26 cellular contexts compared by ENCODE assay signal in genomic region chr10:49237985-49238384, GRCh38. TPM values are rescaled to one million over a fixed set of nuclear protein-coding genes. Genes with fewer than 3 reads are reported as not detected.
"Had no signal": no experiment of that assay in that cellular context is flagged by ENCODE, and none has a peak within 500 bp of the region (broad histone marks: within the 10 kb centered on the region; RNA-seq: fewer than 3 reads in every experiment).

No MANE protein-coding gene starts in this region.

- H3K9me3 Mint-ChIP-seq: activated naive CD4-positive, alpha-beta T cell treated with anti-CD3 and anti-CD28 coated beads for 36 hours; activated naive CD8-positive, alpha-beta T cell treated with anti-CD3 and anti-CD28 coated beads, Interleukin-2, amount 10 ng/mL, durations not matched to agents 7 days and 5 days; activated T-cell treated with anti-CD3 and anti-CD28 coated beads, Interleukin-2, amount 50 U/mL, for 72 hours; memory B cell; nephron progenitor cell; T-cell; T-helper 2 cell treated with Interferon-gamma antibody and Interleukin-4, amounts not matched to agents 5 μg/mL and 100 μg/mL, for 36 hours had no signal

- DNase-seq: activated CD4-positive, alpha-beta T cell treated with anti-CD3 and anti-CD28 coated beads for 4 hours; activated CD4-positive, alpha-beta T cell treated with anti-CD3 and anti-CD28 coated beads, Interleukin-2, amount 50 U/mL, for 48 hours; activated CD4-positive, CD25-positive, alpha-beta regulatory T cell; activated effector memory CD4-positive, alpha-beta T cell treated with Interleukin-2 at 50 U/mL for 16 hours; activated naive CD4-positive, alpha-beta T cell treated with anti-CD3 and anti-CD28 coated beads for 36 hours; activated naive CD8-positive, alpha-beta T cell treated with anti-CD3 and anti-CD28 coated beads, Interleukin-2, amount 10 ng/mL, durations not matched to agents 7 days and 5 days; activated T-cell treated with anti-CD3 and anti-CD28 coated beads, Interleukin-2, amount 50 U/mL, for 72 hours; amniotic stem cell; cerebellar nuclear complex; foreskin fibroblast; heart right ventricle; left colon; mucosa of descending colon; nephron progenitor cell; posterior cingulate gyrus; small intestine; stimulated activated naive B cell treated with anti-CD40 and anti-IgM and Interleukin-4, amounts not matched to agents 10 μg/mL and 1 μg/mL and 100 μg/mL, for 72 hours; T-cell; trophoblast cell had no signal

- H3K4me3 ChIP-seq: coronary artery, heart right ventricle, mucosa of descending colon had no signal

- H3K36me3 Mint-ChIP-seq: activated naive CD8-positive, alpha-beta T cell treated with anti-CD3 and anti-CD28 coated beads, Interleukin-2, amount 10 ng/mL, durations not matched to agents 7 days and 5 days; memory B cell; T-cell had no signal

- H3K36me3 ChIP-seq: heart right ventricle had no signal

- H3K27ac ChIP-seq: coronary artery, heart right ventricle had no signal

- ATAC-seq: activated T-cell treated with anti-CD3 and anti-CD28 coated beads, Interleukin-2, amount 50 U/mL, for 72 hours; heart right ventricle; left colon; mucosa of descending colon; sciatic nerve; T-cell had no signal

- H3K4me3 Mint-ChIP-seq: activated naive CD4-positive, alpha-beta T cell treated with anti-CD3 and anti-CD28 coated beads for 36 hours; activated naive CD8-positive, alpha-beta T cell treated with anti-CD3 and anti-CD28 coated beads, Interleukin-2, amount 10 ng/mL, durations not matched to agents 7 days and 5 days; activated T-cell treated with anti-CD3 and anti-CD28 coated beads, Interleukin-2, amount 50 U/mL, for 72 hours; memory B cell; nephron progenitor cell; stimulated activated naive B cell treated with anti-CD40 and anti-IgM and Interleukin-4, amounts not matched to agents 10 μg/mL and 1 μg/mL and 100 μg/mL, for 72 hours; T-cell; T-helper 2 cell treated with Interferon-gamma antibody and Interleukin-4, amounts not matched to agents 5 μg/mL and 100 μg/mL, for 36 hours had no signal

- H3K27me3 ChIP-seq: heart right ventricle had no signal

- H3K4me1 Mint-ChIP-seq: activated naive CD8-positive, alpha-beta T cell treated with anti-CD3 and anti-CD28 coated beads, Interleukin-2, amount 10 ng/mL, durations not matched to agents 7 days and 5 days; T-cell had no signal

- H3K27ac Mint-ChIP-seq: activated naive CD4-positive, alpha-beta T cell treated with anti-CD3 and anti-CD28 coated beads for 36 hours; activated naive CD8-positive, alpha-beta T cell treated with anti-CD3 and anti-CD28 coated beads, Interleukin-2, amount 10 ng/mL, durations not matched to agents 7 days and 5 days; activated T-cell treated with anti-CD3 and anti-CD28 coated beads, Interleukin-2, amount 50 U/mL, for 72 hours; memory B cell; nephron progenitor cell; stimulated activated naive B cell treated with anti-CD40 and anti-IgM and Interleukin-4, amounts not matched to agents 10 μg/mL and 1 μg/mL and 100 μg/mL, for 72 hours; T-cell; T-helper 2 cell treated with Interferon-gamma antibody and Interleukin-4, amounts not matched to agents 5 μg/mL and 100 μg/mL, for 36 hours had no signal

- H3K27me3 Mint-ChIP-seq: memory B cell; stimulated activated naive B cell treated with anti-CD40 and anti-IgM and Interleukin-4, amounts not matched to agents 10 μg/mL and 1 μg/mL and 100 μg/mL, for 72 hours had no signal

RNA-seq across cellular contexts. Expression of gene TMEM273, which starts 49.8 kb away (rescaled TPM):
- total RNA-seq: epithelial cell of proximal tubule, fibroblast of lung had no signal
- polyA plus RNA-seq: keratinocyte had no signal
